In genomic region chr5:151127926-151128325, GRCh38 we compare ENCODE assay signal across 22 cellular contexts. TPM values are rescaled to one million over a fixed set of nuclear protein-coding genes. Genes with fewer than 3 reads are reported as not detected.
DNase-seq lines count a peak whose midpoint lies in the region; ATAC-seq and TF ChIP-seq lines count a peak whose summit lies in the region.
"Had no signal": no experiment of that assay in that cellular context is flagged by ENCODE, and none has a peak within 500 bp of the region (broad histone marks: within the 10 kb centered on the region; RNA-seq: fewer than 3 reads in every experiment).

No MANE protein-coding gene starts in this region.

- peaks cover 58% of the 10 kb centered on the region for H3K4me1 Mint-ChIP-seq in activated naive CD4-positive, alpha-beta T cell treated with anti-CD3 and anti-CD28 coated beads, Interleukin-2, amount 10 ng/mL, durations not matched to agents 7 days and 5 days
- H3K4me1 Mint-ChIP-seq in T-helper 17 cell, result peaks cover 52% of the 10 kb centered on the region
- peaks cover 12% of the 10 kb centered on the region for H3K4me1 Mint-ChIP-seq in chondrocyte (ENCODE audit: low read depth)
- peaks cover 98% of the 10 kb centered on the region for H3K4me1 Mint-ChIP-seq in stimulated activated naive CD8-positive, alpha-beta T cell treated with anti-CD3 and anti-CD28 coated beads, Interleukin-15, amount 100 ng/mL, for 72 hours

- no peaks in the 10 kb centered on the region for H3K27me3 Mint-ChIP-seq in activated naive CD4-positive, alpha-beta T cell treated with anti-CD3 and anti-CD28 coated beads, Interleukin-2, amount 10 ng/mL, durations not matched to agents 7 days and 5 days
- H3K27me3 Mint-ChIP-seq in T-helper 17 cell (no peaks in the 10 kb centered on the region), chondrocyte (ENCODE audit: low read depth) (no peaks in the 10 kb centered on the region)
- H3K27me3 Mint-ChIP-seq in stimulated activated naive CD8-positive, alpha-beta T cell treated with anti-CD3 and anti-CD28 coated beads, Interleukin-15, amount 100 ng/mL, for 72 hours, result no peaks in the 10 kb centered on the region

- peaks cover 78% of the 10 kb centered on the region for H3K36me3 Mint-ChIP-seq in activated naive CD4-positive, alpha-beta T cell treated with anti-CD3 and anti-CD28 coated beads, Interleukin-2, amount 10 ng/mL, durations not matched to agents 7 days and 5 days
- H3K36me3 Mint-ChIP-seq in T-helper 17 cell (ENCODE audit: low read depth) (peaks cover 25% of the 10 kb centered on the region), chondrocyte (ENCODE audit: low read depth) (peaks cover 51% of the 10 kb centered on the region)

- no peaks in the 10 kb centered on the region for H3K9me3 Mint-ChIP-seq in activated naive CD4-positive, alpha-beta T cell treated with anti-CD3 and anti-CD28 coated beads, Interleukin-2, amount 10 ng/mL, durations not matched to agents 7 days and 5 days
- H3K9me3 Mint-ChIP-seq in chondrocyte (ENCODE audit: low read depth), result no peaks in the 10 kb centered on the region
- H3K9me3 Mint-ChIP-seq in stimulated activated naive CD8-positive, alpha-beta T cell treated with anti-CD3 and anti-CD28 coated beads, Interleukin-15, amount 100 ng/mL, for 72 hours, result no peaks in the 10 kb centered on the region

- no peak for TF ChIP-seq CTCF in chondrocyte (IDR thresholded peaks at IDR 0.05)

- no peak overlapping the region for H3K4me3 Mint-ChIP-seq in activated naive CD4-positive, alpha-beta T cell treated with anti-CD3 and anti-CD28 coated beads, Interleukin-2, amount 10 ng/mL, durations not matched to agents 7 days and 5 days
- no peak overlapping the region for H3K4me3 Mint-ChIP-seq in T-helper 17 cell
- H3K4me3 Mint-ChIP-seq in chondrocyte (ENCODE audit: unreplicated experiment), result no peak overlapping the region
- peak overlapping the region in 1 of 2 donors; percentile 32 for H3K4me3 Mint-ChIP-seq in stimulated activated naive CD8-positive, alpha-beta T cell treated with anti-CD3 and anti-CD28 coated beads, Interleukin-15, amount 100 ng/mL, for 72 hours

- CTCF ChIA-PET in activated naive CD4-positive, alpha-beta T cell treated with anti-CD3 and anti-CD28 coated beads, Interleukin-2, amount 10 ng/mL, durations not matched to agents 7 days and 5 days (lab: Charles Lee), result interaction anchor here (2.9 to 14.4 kb wide), 4 partner anchors 12 to 37 kb away, joined by 13 to 366 read pairs (median 30); no protein-coding TSS in a partner anchor

- peak overlapping the region; percentile 38 for H3K27ac Mint-ChIP-seq in activated naive CD4-positive, alpha-beta T cell treated with anti-CD3 and anti-CD28 coated beads, Interleukin-2, amount 10 ng/mL, durations not matched to agents 7 days and 5 days
- peak overlapping the region; percentile 95 for H3K27ac Mint-ChIP-seq in T-helper 17 cell
- H3K27ac Mint-ChIP-seq in chondrocyte (ENCODE audit: unreplicated experiment), result peak overlapping the region; percentile 71
- H3K27ac Mint-ChIP-seq in stimulated activated naive CD8-positive, alpha-beta T cell treated with anti-CD3 and anti-CD28 coated beads, Interleukin-15, amount 100 ng/mL, for 72 hours, result peak overlapping the region; percentile 4 to 38

- ATAC-seq in T-helper 17 cell, result no peak
- no peak for ATAC-seq in stimulated activated naive CD8-positive, alpha-beta T cell treated with anti-CD3 and anti-CD28 coated beads, Interleukin-15, amount 100 ng/mL, for 72 hours
- ATAC-seq: psoas muscle had no signal

- no peaks in the 10 kb centered on the region for H3K9me3 ChIP-seq in T-helper 17 cell (ENCODE audit: control insufficient read depth, low read length, poor library complexity, severe bottlenecking)
- H3K9me3 ChIP-seq: psoas muscle, SJSA1, vagina had no signal

- no peak for DNase-seq in activated naive CD4-positive, alpha-beta T cell treated with anti-CD3 and anti-CD28 coated beads, Interleukin-2, amount 10 ng/mL, durations not matched to agents 7 days and 5 days
- DNase-seq in activated naive CD4-positive, alpha-beta T cell (lab: John Stamatoyannopoulos, UW), result no peak
- DNase-seq in T-helper 17 cell (no peak), chondrocyte (ENCODE audit: low spot score) (no peak), activated gamma-delta T cell (lab: John Stamatoyannopoulos, UW) (no peak), superior temporal gyrus (ENCODE audit: extremely low spot score) (no peak), cerebellum (ENCODE audit: low spot score) (no peak)
- no peak for DNase-seq in stimulated activated naive CD8-positive, alpha-beta T cell treated with anti-CD3 and anti-CD28 coated beads, Interleukin-15, amount 100 ng/mL, for 72 hours
- DNase-seq: activated CD4-positive, CD25-positive, alpha-beta regulatory T cell; activated CD8-positive, alpha-beta memory T cell treated with anti-CD3 and anti-CD28 coated beads, Interleukin-2, amount 50 U/mL, for 48 hours; DMS79; kidney glomerular epithelial cell; mesenchymal stem cell; NCI-H1417 treated with DMSO at 0.1 percent for 48 hours; NCI-H526 treated with DMSO at 0.1 percent for 48 hours; psoas muscle; small intestine; stimulated activated CD4-positive, alpha-beta T cell treated with anti-CD3 and anti-CD28 coated beads, Interleukin-4, amount 100 ng/mL, for 1 hour; substantia nigra; T-helper 9 cell had no signal

RNA-seq across cellular contexts. Expression of gene ANXA6, which starts 29.7 kb away (rescaled TPM):
- total RNA-seq in T-helper 17 cell, result 100 to 1,000 TPM; 258 to 307 TPM
- total RNA-seq in chondrocyte, result 333 to 456 TPM (median 450 TPM) in 3 replicates
- 80.7 TPM for total RNA-seq in cerebellum

RNA-seq across cellular contexts. Expression of gene TNIP1, which starts 47.1 kb away (rescaled TPM):
- 100 to 1,000 TPM; 227 to 245 TPM for total RNA-seq in T-helper 17 cell
- total RNA-seq in chondrocyte, result 47.2 to 75.6 TPM (median 74.0 TPM) in 3 replicates
- 18.3 TPM for total RNA-seq in cerebellum

Comparison
In these comparisons a context has a peak if more than half of its experiments do, and no peak if none do; other contexts are left out.
1. H3K27ac Mint-ChIP-seq: peak in every context shown above with its lines; median percentile 95 in T-helper 17 cell; 71 in chondrocyte; 38 in activated naive CD4-positive, alpha-beta T cell treated with anti-CD3 and anti-CD28 coated beads, Interleukin-2, amount 10 ng/mL, durations not matched to agents 7 days and 5 days; 21 in stimulated activated naive CD8-positive, alpha-beta T cell treated with anti-CD3 and anti-CD28 coated beads, Interleukin-15, amount 100 ng/mL, for 72 hours.